Comparison of ENCODE assay signal across 9 cellular contexts in the genomic region with DNA sequence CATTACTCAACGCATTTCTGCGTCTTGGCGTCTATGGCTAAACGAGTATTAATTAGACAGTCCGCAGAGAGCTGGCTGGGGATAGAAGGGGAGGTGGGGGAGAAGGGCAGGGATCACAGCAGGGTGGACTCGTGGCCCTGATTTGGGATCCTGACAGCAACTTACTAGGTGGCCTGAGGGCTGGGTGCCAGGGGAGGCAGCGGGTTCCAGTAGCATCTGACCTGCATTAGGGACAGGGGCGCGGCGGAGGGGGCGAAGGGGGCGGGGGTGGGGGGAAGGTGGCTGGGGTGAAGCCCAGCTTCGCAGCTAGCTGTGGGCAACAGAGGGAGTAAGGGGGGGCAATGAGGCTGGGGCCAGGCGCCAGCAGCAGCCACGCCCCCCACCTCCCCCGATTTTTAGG. TPM values are rescaled to one million over a fixed set of nuclear protein-coding genes. Genes with fewer than 3 reads are reported as not detected.
DNase-seq lines count a peak whose midpoint lies in the region; ATAC-seq and TF ChIP-seq lines count a peak whose summit lies in the region.
"Had no signal": no experiment of that assay in that cellular context is flagged by ENCODE, and none has a peak within 500 bp of the region (broad histone marks: within the 10 kb centered on the region; RNA-seq: fewer than 3 reads in every experiment).

No MANE protein-coding gene starts in this region.

- no peak overlapping the region for H3K27ac Mint-ChIP-seq in activated T-cell treated with anti-CD3 and anti-CD28 coated beads, Interleukin-2, amount 50 U/mL, for 72 hours

- peaks cover 71% of the 10 kb centered on the region for H3K27me3 Mint-ChIP-seq in activated T-cell treated with anti-CD3 and anti-CD28 coated beads, Interleukin-2, amount 50 U/mL, for 72 hours (ENCODE audit: low read depth)

- H3K36me3 ChIP-seq in mesodermal cell (ENCODE audit: control insufficient read depth, insufficient read depth, low read length), result no peaks in the 10 kb centered on the region
- H3K36me3 ChIP-seq in upper lobe of left lung, result no peaks in the 10 kb centered on the region

- no peak for DNase-seq in activated T-cell treated with anti-CD3 and anti-CD28 coated beads, Interleukin-2, amount 50 U/mL, for 72 hours
- DNase-seq in activated T-cell treated with anti-CD3 and anti-CD28 coated beads, Interleukin-2, amount 50 U/mL, for 1 hour, result no peak
- no peak for DNase-seq in coronary artery (ENCODE audit: low spot score)
- DNase-seq in upper lobe of left lung, result no peak
- DNase-seq in activated effector memory CD4-positive, alpha-beta T cell treated with Interleukin-2 at 50 U/mL for 16 hours, result no peak
- DNase-seq in DMS79 (lab: John Stamatoyannopoulos, UW), result no peak
- no peak for DNase-seq in AML-193 (lab: John Stamatoyannopoulos, UW)
- DNase-seq: effector CD8-positive, alpha-beta T cell had no signal

- TF ChIP-seq POLR2A in upper lobe of left lung (IDR thresholded peaks at IDR 0.05), result no peak

- H3K4me3 ChIP-seq in coronary artery, result peak overlapping the region; percentile 91
- peak overlapping the region; percentile 59 for H3K4me3 ChIP-seq in mesodermal cell (ENCODE audit: extremely low read depth, insufficient read depth, low read length, poor library complexity, severe bottlenecking)
- peak overlapping the region in 3 of 4 donors; percentile 87 to 93 (median 91) for H3K4me3 ChIP-seq in upper lobe of left lung

- H3K9me3 Mint-ChIP-seq in activated T-cell treated with anti-CD3 and anti-CD28 coated beads, Interleukin-2, amount 50 U/mL, for 72 hours, result no peaks in the 10 kb centered on the region

- TF ChIP-seq EP300 in upper lobe of left lung (IDR thresholded peaks at IDR 0.05), result no peak

- peak overlapping the region; percentile 61 to 73 for H3K4me3 Mint-ChIP-seq in activated T-cell treated with anti-CD3 and anti-CD28 coated beads, Interleukin-2, amount 50 U/mL, for 72 hours

- H3K36me3 Mint-ChIP-seq in activated T-cell treated with anti-CD3 and anti-CD28 coated beads, Interleukin-2, amount 50 U/mL, for 72 hours (ENCODE audit: insufficient read depth in 2 of 2), result no peaks in the 10 kb centered on the region

- WGBS in mesodermal cell (ENCODE audit: insufficient coverage in 2 of 2), 2 experiments, result 13 to 19% methylated on average over 3 to 9 of the region's 16 CpGs
- 17 to 27% methylated on average over 13 to 16 of the region's 16 CpGs for WGBS in upper lobe of left lung, 2 donors

- no peak for TF ChIP-seq CTCF in coronary artery (IDR thresholded peaks at IDR 0.05)
- no peak for TF ChIP-seq CTCF in upper lobe of left lung (IDR thresholded peaks at IDR 0.05)

- peak overlapping the region; percentile 97 to 99 for H3K27ac ChIP-seq in coronary artery
- H3K27ac ChIP-seq in mesodermal cell (ENCODE audit: low read depth, low read length, severe bottlenecking), result no peak overlapping the region
- H3K27ac ChIP-seq in upper lobe of left lung, result peak overlapping the region; percentile 85 to 90 (median 90)

- no peak for ATAC-seq in activated T-cell treated with anti-CD3 and anti-CD28 coated beads, Interleukin-2, amount 50 U/mL, for 72 hours (replicated peaks in 1 of 2)
- peak in 1 of 2 donors; percentile 16 for ATAC-seq in upper lobe of left lung (ENCODE audit: low FRiP score in 2 of 2)

- H3K27me3 ChIP-seq in upper lobe of left lung, result no peaks in the 10 kb centered on the region

- H3K9me3 ChIP-seq in mesodermal cell (ENCODE audit: control insufficient read depth, low read length), result no peaks in the 10 kb centered on the region
- H3K9me3 ChIP-seq in upper lobe of left lung, result no peaks in the 10 kb centered on the region

- H3K4me1 ChIP-seq in mesodermal cell (ENCODE audit: control insufficient read depth, insufficient read depth, low read length, poor library complexity, severe bottlenecking), result no peaks in the 10 kb centered on the region
- H3K4me1 ChIP-seq in upper lobe of left lung, result peaks cover 0 to 28% (median 14%) of the 10 kb centered on the region in 4 donors

- peaks cover 10% of the 10 kb centered on the region for H3K4me1 Mint-ChIP-seq in activated T-cell treated with anti-CD3 and anti-CD28 coated beads, Interleukin-2, amount 50 U/mL, for 72 hours (ENCODE audit: low read depth)

RNA-seq across cellular contexts. Expression of gene BACE2, which starts 1.0 kb away (rescaled TPM):
- 1 to 10 TPM; 1.1 TPM for total RNA-seq in activated T-cell treated with anti-CD3 and anti-CD28 coated beads, Interleukin-2, amount 50 U/mL, for 72 hours
- 12.8 TPM for polyA plus RNA-seq in mesodermal cell (2013, experiment 1 of 2)
- polyA plus RNA-seq in mesodermal cell (2013, experiment 2 of 2), result 10.5 TPM
- total RNA-seq in upper lobe of left lung, result 10 to 100 TPM; 15.1 to 43.0 (median 26.3) TPM

Comparison
In these comparisons a context has a peak if more than half of its experiments do, and no peak if none do; other contexts are left out.
1. RNA of gene BACE2, which starts 1.0 kb away (total RNA-seq): 15.1 to 43.0 TPM in upper lobe of left lung; 1.1 TPM in activated T-cell treated with anti-CD3 and anti-CD28 coated beads, Interleukin-2, amount 50 U/mL, for 72 hours; every median in the first group is over 4 times any median in the second.
2. Peak in every context shown above with its lines, with median percentiles within 50 percentile points of each other: H3K4me3 ChIP-seq.